37 cellular contexts compared by ENCODE assay signal in the genomic region with DNA sequence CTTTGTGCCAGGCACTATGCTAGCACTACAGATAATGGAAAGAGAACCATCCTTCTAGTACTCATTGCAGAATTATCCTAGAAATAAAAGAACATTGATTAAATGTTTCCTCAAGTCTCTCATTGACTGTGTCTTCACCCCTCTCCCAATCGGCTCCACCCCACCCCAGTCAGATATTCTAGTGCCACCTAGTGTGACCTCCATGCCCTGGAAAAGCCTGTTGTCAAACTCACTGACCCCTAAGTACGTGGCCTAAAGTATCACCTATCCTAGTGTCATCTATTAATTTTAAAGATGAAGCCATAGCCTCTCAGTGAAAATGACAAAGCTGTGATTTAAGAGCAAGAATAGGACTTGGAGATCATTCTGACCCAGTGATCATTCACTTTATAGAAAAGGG. TPM values are rescaled to one million over a fixed set of nuclear protein-coding genes. Genes with fewer than 3 reads are reported as not detected.
"Had no signal": no experiment of that assay in that cellular context is flagged by ENCODE, and none has a peak within 500 bp of the region (broad histone marks: within the 10 kb centered on the region; RNA-seq: fewer than 3 reads in every experiment).

No MANE protein-coding gene starts in this region.

- H3K9ac ChIP-seq: parathyroid adenoma had no signal

- H3K4me3 Mint-ChIP-seq: activated naive CD4-positive, alpha-beta T cell treated with anti-CD3 and anti-CD28 coated beads, Interleukin-2, amount 10 ng/mL, durations not matched to agents 7 days and 5 days; activated naive CD8-positive, alpha-beta T cell treated with anti-CD3 and anti-CD28 coated beads, Interleukin-2, amount 10 ng/mL, durations not matched to agents 7 days and 5 days; activated T-helper 1 cell treated with anti-CD3 and anti-CD28 coated beads, Interleukin-12 subunit alpha, Interleukin-12 subunit beta, Interleukin-2, Interleukin-4 antibody, amounts not matched to agents 30 ng/mL and 10 ng/mL and 1 ng/mL, durations not matched to agents 14 hours and 24 hours and 36 hours; brain; naive thymus-derived CD8-positive, alpha-beta T cell; neural crest cell had no signal

- H3K9me3 ChIP-seq: ascending aorta, gastroesophageal sphincter, right atrium auricular region, spleen, testis, transverse colon had no signal

- H3K4me2 ChIP-seq: hepatocyte had no signal

- FAIRE-seq: keratinocyte, TTC549, urothelium cell line had no signal

- H3K36me3 ChIP-seq: ascending aorta, cardiac muscle cell, gastroesophageal sphincter, right atrium auricular region, spleen, transverse colon had no signal

- H3K27ac ChIP-seq: ascending aorta, cardiac muscle cell, coronary artery, gastroesophageal sphincter, hepatocyte, parathyroid adenoma, right atrium auricular region, spleen, testis, transverse colon, VCaP had no signal

- H2AFZ ChIP-seq: hepatocyte, parathyroid adenoma had no signal

- H3K27me3 ChIP-seq: ascending aorta, cardiac muscle cell, dorsolateral prefrontal cortex, gastroesophageal sphincter, hepatocyte, right atrium auricular region, spleen, testis had no signal

- H3K4me1 ChIP-seq: ascending aorta, gastroesophageal sphincter, parathyroid adenoma, right atrium auricular region, spleen, testis, transverse colon had no signal

- DNase-seq: activated CD4-positive, alpha-beta T cell treated with anti-CD3 and anti-CD28 coated beads for 48 hours; activated CD4-positive, alpha-beta T cell treated with anti-CD3 and anti-CD28 coated beads, Interleukin-2, amount 50 U/mL, for 48 hours; activated CD8-positive, alpha-beta memory T cell treated with anti-CD3 and anti-CD28 coated beads, Interleukin-2, amount 50 U/mL, for 4 hours; activated effector memory CD4-positive, alpha-beta T cell treated with anti-CD3 and anti-CD28 coated beads, Interleukin-2, amount 50 U/mL, for 16 hours; activated naive CD4-positive, alpha-beta T cell treated with anti-CD3 and anti-CD28 coated beads, Interleukin-2, amount 10 ng/mL, durations not matched to agents 7 days and 5 days; activated naive CD8-positive, alpha-beta T cell treated with anti-CD3 and anti-CD28 coated beads, Interleukin-2, amount 10 ng/mL, durations not matched to agents 7 days and 5 days; activated T-cell treated with anti-CD3 and anti-CD28 coated beads, Interleukin-2, amount 50 U/mL, for 1 hour; dorsolateral prefrontal cortex; effector memory CD4-positive, alpha-beta T cell; erythroblast; left cardiac atrium; naive thymus-derived CD8-positive, alpha-beta T cell; occipital lobe; spleen; stimulated activated CD4-positive, alpha-beta T cell treated with anti-CD3 and anti-CD28 coated beads, Interleukin-2, amount 100 ng/mL, for 48 hours; stimulated activated naive CD8-positive, alpha-beta T cell treated with anti-CD3 and anti-CD28 coated beads, Interleukin-15, Interleukin-2, amounts not matched to agents 100 U/mL and 50 U/mL, for 24 hours; testis; transverse colon had no signal

- ATAC-seq: activated CD4-positive, CD25-positive, alpha-beta regulatory T cell treated with anti-CD3 and anti-CD28 coated beads, Interleukin-2, amount 50 U/mL, for 24 hours; gastroesophageal sphincter; left cardiac atrium; naive thymus-derived CD8-positive, alpha-beta T cell; stimulated activated naive CD8-positive, alpha-beta T cell treated with anti-CD3 and anti-CD28 coated beads, Interleukin-15, Interleukin-2, amounts not matched to agents 100 U/mL and 50 U/mL, for 24 hours had no signal

- H3K27ac Mint-ChIP-seq: activated naive CD4-positive, alpha-beta T cell treated with anti-CD3 and anti-CD28 coated beads, Interleukin-2, amount 10 ng/mL, durations not matched to agents 7 days and 5 days; activated naive CD8-positive, alpha-beta T cell treated with anti-CD3 and anti-CD28 coated beads, Interleukin-2, amount 10 ng/mL, durations not matched to agents 7 days and 5 days; activated T-helper 1 cell treated with anti-CD3 and anti-CD28 coated beads, Interleukin-12 subunit alpha, Interleukin-12 subunit beta, Interleukin-2, Interleukin-4 antibody, amounts not matched to agents 30 ng/mL and 10 ng/mL and 1 ng/mL, durations not matched to agents 14 hours and 24 hours and 36 hours; naive thymus-derived CD8-positive, alpha-beta T cell had no signal

- H3K4me1 Mint-ChIP-seq: activated naive CD4-positive, alpha-beta T cell treated with anti-CD3 and anti-CD28 coated beads, Interleukin-2, amount 10 ng/mL, durations not matched to agents 7 days and 5 days; activated naive CD8-positive, alpha-beta T cell treated with anti-CD3 and anti-CD28 coated beads, Interleukin-2, amount 10 ng/mL, durations not matched to agents 7 days and 5 days; naive thymus-derived CD8-positive, alpha-beta T cell had no signal

- H3K9me3 Mint-ChIP-seq: activated naive CD4-positive, alpha-beta T cell treated with anti-CD3 and anti-CD28 coated beads, Interleukin-2, amount 10 ng/mL, durations not matched to agents 7 days and 5 days; activated naive CD8-positive, alpha-beta T cell treated with anti-CD3 and anti-CD28 coated beads, Interleukin-2, amount 10 ng/mL, durations not matched to agents 7 days and 5 days; activated T-helper 1 cell treated with anti-CD3 and anti-CD28 coated beads, Interleukin-12 subunit alpha, Interleukin-12 subunit beta, Interleukin-2, Interleukin-4 antibody, amounts not matched to agents 30 ng/mL and 10 ng/mL and 1 ng/mL, durations not matched to agents 14 hours and 24 hours and 36 hours; brain; naive thymus-derived CD8-positive, alpha-beta T cell; neural crest cell had no signal

- H3K4me3 ChIP-seq: ascending aorta, cardiac muscle cell, coronary artery, dorsolateral prefrontal cortex, gastroesophageal sphincter, hepatocyte, right atrium auricular region, spleen, testis, transverse colon had no signal

- H3K79me2 ChIP-seq: hepatocyte, parathyroid adenoma had no signal

- H3K36me3 Mint-ChIP-seq: activated naive CD4-positive, alpha-beta T cell treated with anti-CD3 and anti-CD28 coated beads, Interleukin-2, amount 10 ng/mL, durations not matched to agents 7 days and 5 days; activated naive CD8-positive, alpha-beta T cell treated with anti-CD3 and anti-CD28 coated beads, Interleukin-2, amount 10 ng/mL, durations not matched to agents 7 days and 5 days; brain; naive thymus-derived CD8-positive, alpha-beta T cell had no signal

RNA-seq across cellular contexts. Expression of a gene that starts 26.3 kb away (rescaled TPM):
- total RNA-seq: activated CD8-positive, alpha-beta memory T cell treated with anti-CD3 and anti-CD28 coated beads for 36 hours; activated naive CD8-positive, alpha-beta T cell treated with anti-CD3 and anti-CD28 coated beads, Interleukin-2, amount 10 ng/mL, durations not matched to agents 7 days and 5 days; activated T-helper 1 cell treated with anti-CD3 and anti-CD28 coated beads, Interleukin-12 subunit alpha, Interleukin-12 subunit beta, Interleukin-2, Interleukin-4 antibody, amounts not matched to agents 30 ng/mL and 10 ng/mL and 1 ng/mL, durations not matched to agents 14 hours and 24 hours and 36 hours; ascending aorta; cardiac muscle cell; fibroblast of lung; fibroblast of villous mesenchyme; naive thymus-derived CD8-positive, alpha-beta T cell; pulmonary artery endothelial cell; spleen had no signal
- polyA plus RNA-seq: cardiac muscle cell; fibroblast of lung; keratinocyte; naive thymus-derived CD8-positive, alpha-beta T cell had no signal
